12 cellular contexts compared by ENCODE assay signal in genomic region chr18:23857756-23858155, GRCh38.
A peak's percentile ranks its signal among the peaks of the same experiment; 100 is the strongest.
DNase-seq lines count a peak whose midpoint lies in the region; ATAC-seq and TF ChIP-seq lines count a peak whose summit lies in the region.
"Had no signal": no experiment of that assay in that cellular context is flagged by ENCODE, and none has a peak within 500 bp of the region (broad histone marks: within the 10 kb centered on the region; RNA-seq: fewer than 3 reads in every experiment).

No MANE protein-coding gene starts in this region.

- H3K27ac ChIP-seq in mesenchymal stem cell (ENCODE audit: low read length, poor library complexity, severe bottlenecking): no peak overlapping the region
- H3K27ac ChIP-seq: coronary artery, thoracic aorta had no signal

- H3K23ac ChIP-seq in mesenchymal stem cell (ENCODE audit: low read length in 2 of 2): no peak overlapping the region

- peaks cover 13% of the 10 kb centered on the region for H3K4me1 Mint-ChIP-seq in activated CD4-positive, alpha-beta T cell treated with anti-CD3 and anti-CD28 coated beads for 36 hours

- no peak overlapping the region for H3K14ac ChIP-seq in mesenchymal stem cell (ENCODE audit: low read length in 2 of 2)

- no peak overlapping the region for H3K4ac ChIP-seq in mesenchymal stem cell (ENCODE audit: low read depth in 1 of 2, low read length in 2 of 2)

- no peak for TF ChIP-seq CTCF in cardiac fibroblast (IDR thresholded peaks at IDR 0.05; ENCODE audit: low read depth, low read length)

- no peak overlapping the region for H3K18ac ChIP-seq in mesenchymal stem cell (ENCODE audit: low read depth in 1 of 2, low read length in 2 of 2)

- H3K36me3 ChIP-seq in mesenchymal stem cell (ENCODE audit: control insufficient read depth in 1 of 2, insufficient read depth in 2 of 2, low read depth in 1 of 2, low read length in 2 of 2): peaks cover 0 to 56% of the 10 kb centered on the region in 2 experiments
- H3K36me3 ChIP-seq: thoracic aorta had no signal

- CTCF ChIA-PET in activated CD4-positive, alpha-beta T cell treated with anti-CD3 and anti-CD28 coated beads for 36 hours (lab: Charles Lee): no interaction called here

- H3K27me3 Mint-ChIP-seq in activated CD4-positive, alpha-beta T cell treated with anti-CD3 and anti-CD28 coated beads for 36 hours: no peaks in the 10 kb centered on the region
- H3K27me3 Mint-ChIP-seq: activated naive CD8-positive, alpha-beta T cell had no signal

- ATAC-seq in activated CD4-positive, alpha-beta T cell treated with anti-CD3 and anti-CD28 coated beads for 36 hours: no peak

- DNase-seq in DMS153 treated with DMSO at 0.1 percent for 48 hours (lab: John Stamatoyannopoulos, UW; ENCODE audit: unreplicated experiment): peak; percentile 48
- peak; percentile 50 for DNase-seq in NCI-H510A (lab: John Stamatoyannopoulos, UW)
- peak; percentile 41 to 74 for DNase-seq in cardiac fibroblast (ENCODE audit: low read depth in 2 of 2)
- DNase-seq in mesenchymal stem cell: peak; percentile 32
- DNase-seq in NCI-H1417 (lab: John Stamatoyannopoulos, UW): no peak
- DNase-seq in NCI-H524 treated with DMSO at 0.1 percent for 48 hours (lab: John Stamatoyannopoulos, UW): no peak
- DNase-seq in NCI-H1694 (lab: John Stamatoyannopoulos, UW): no peak
- DNase-seq in activated CD4-positive, alpha-beta T cell treated with anti-CD3 and anti-CD28 coated beads for 36 hours: no peak
- DNase-seq: NCI-H345 had no signal

- H3K27me3 ChIP-seq in mesenchymal stem cell (ENCODE audit: control insufficient read depth in 1 of 2, insufficient read depth in 1 of 2, low read length in 2 of 2): no peaks in the 10 kb centered on the region

- peaks cover under 1% of the 10 kb centered on the region for H3K9me3 Mint-ChIP-seq in activated CD4-positive, alpha-beta T cell treated with anti-CD3 and anti-CD28 coated beads for 36 hours (ENCODE audit: low read depth)

- no peak overlapping the region for H3K4me2 ChIP-seq in mesenchymal stem cell (ENCODE audit: low read length, poor library complexity, severe bottlenecking)

- H3K36me3 Mint-ChIP-seq in activated CD4-positive, alpha-beta T cell treated with anti-CD3 and anti-CD28 coated beads for 36 hours (ENCODE audit: low read depth): no peaks in the 10 kb centered on the region
- H3K36me3 Mint-ChIP-seq: activated naive CD8-positive, alpha-beta T cell had no signal

- no peak overlapping the region for H2BK12ac ChIP-seq in mesenchymal stem cell (ENCODE audit: low read length in 2 of 2)

- H3K4me3 ChIP-seq in cardiac fibroblast (replicated peaks in 1 of 2; ENCODE audit: low read depth in 2 of 2, low read length in 2 of 2): no peak overlapping the region
- no peak overlapping the region for H3K4me3 ChIP-seq in mesenchymal stem cell (ENCODE audit: insufficient read depth in 1 of 2, low read depth in 1 of 2, low read length in 2 of 2)
- H3K4me3 ChIP-seq: coronary artery, thoracic aorta had no signal

- peaks cover 19% of the 10 kb centered on the region for H3K4me1 ChIP-seq in mesenchymal stem cell (ENCODE audit: control insufficient read depth, insufficient read depth, low read depth, low read length)

- no peak overlapping the region for H2AK5ac ChIP-seq in mesenchymal stem cell (ENCODE audit: low read length, severe bottlenecking)

- WGBS in mesenchymal stem cell: 77% methylated on average over 9 of the region's 9 CpGs

- H4K8ac ChIP-seq in mesenchymal stem cell (ENCODE audit: low read length): no peak overlapping the region

- H2AFZ ChIP-seq in mesenchymal stem cell (ENCODE audit: low read depth, low read length): no peak overlapping the region

- H2BK5ac ChIP-seq in mesenchymal stem cell (ENCODE audit: low read depth, low read length, poor library complexity, severe bottlenecking): no peak overlapping the region

- no peaks in the 10 kb centered on the region for H3K79me1 ChIP-seq in mesenchymal stem cell (replicated peaks; ENCODE audit: low read length, poor library complexity, severe bottlenecking)

- H3K9me3 ChIP-seq in mesenchymal stem cell (ENCODE audit: control insufficient read depth, low read length): no peaks in the 10 kb centered on the region
- H3K9me3 ChIP-seq: thoracic aorta had no signal

- no peak overlapping the region for H3K27ac Mint-ChIP-seq in activated CD4-positive, alpha-beta T cell treated with anti-CD3 and anti-CD28 coated beads for 36 hours
- H3K27ac Mint-ChIP-seq: activated naive CD8-positive, alpha-beta T cell had no signal

- H4K91ac ChIP-seq in mesenchymal stem cell (ENCODE audit: low read length): no peak overlapping the region

- H3K4me3 Mint-ChIP-seq in activated CD4-positive, alpha-beta T cell treated with anti-CD3 and anti-CD28 coated beads for 36 hours: no peak overlapping the region
- H3K4me3 Mint-ChIP-seq: activated naive CD8-positive, alpha-beta T cell had no signal

- intact Hi-C loops in activated CD4-positive, alpha-beta T cell treated with anti-CD3 and anti-CD28 coated beads for 36 hours (cut with DNase I, micrococcal nuclease): no loop called here

- H2BK15ac ChIP-seq in mesenchymal stem cell (ENCODE audit: low read depth, poor library complexity, severe bottlenecking): no peak overlapping the region

- POLR2A ChIA-PET in activated CD4-positive, alpha-beta T cell treated with anti-CD3 and anti-CD28 coated beads for 36 hours (lab: Charles Lee): no interaction called here

- H3K9ac ChIP-seq in mesenchymal stem cell (ENCODE audit: low read length): no peak overlapping the region

- no peak overlapping the region for H2BK120ac ChIP-seq in mesenchymal stem cell (ENCODE audit: low read depth, low read length)

Comparison
In these comparisons a context has a peak if more than half of its experiments do, and no peak if none do; other contexts are left out.
1. DNase-seq: peak in DMS153 treated with DMSO at 0.1 percent for 48 hours (single experiment), NCI-H510A (single experiment), cardiac fibroblast (2 of 2) and mesenchymal stem cell (single experiment); none in NCI-H1417 (0 of 3), NCI-H524 treated with DMSO at 0.1 percent for 48 hours (single experiment), NCI-H1694 (single experiment) and activated CD4-positive, alpha-beta T cell treated with anti-CD3 and anti-CD28 coated beads for 36 hours (single experiment).